In genomic region chr7:103140061-103140460, GRCh38 we compare ENCODE assay signal across 20 cellular contexts. TPM values are rescaled to one million over a fixed set of nuclear protein-coding genes. Genes with fewer than 3 reads are reported as not detected.
A peak's percentile ranks its signal among the peaks of the same experiment; 100 is the strongest.
DNase-seq lines count a peak whose midpoint lies in the region; ATAC-seq and TF ChIP-seq lines count a peak whose summit lies in the region.
"Had no signal": no experiment of that assay in that cellular context is flagged by ENCODE, and none has a peak within 500 bp of the region (broad histone marks: within the 10 kb centered on the region; RNA-seq: fewer than 3 reads in every experiment).

No MANE protein-coding gene starts in this region.

- no peak overlapping the region for H3K9ac ChIP-seq in IMR-90 (ENCODE audit: low read depth, low read length)

- no peak overlapping the region for H4K91ac ChIP-seq in IMR-90 (ENCODE audit: insufficient read depth, low read depth, low read length)

- no peaks in the 10 kb centered on the region; the same call in 1 of the 2 replicates for H3K4me1 ChIP-seq in IMR-90 (ENCODE audit: control insufficient read depth, insufficient read depth, low read length)
- peaks cover 11% of the 10 kb centered on the region for H3K4me1 ChIP-seq in osteoblast (ENCODE audit: insufficient read depth, low read length)

- no peak overlapping the region for H2AK9ac ChIP-seq in IMR-90 (replicated peaks; ENCODE audit: low read depth, low read length, poor library complexity)

- H3K56ac ChIP-seq in IMR-90 (ENCODE audit: extremely low read depth, insufficient read depth, low read length): no peak overlapping the region

- BruUV-seq in IMR-90 (replicated peaks; lab: Mats Ljungman, UMichigan): no TSS peak

- H3K36me3 ChIP-seq in IMR-90 (ENCODE audit: control insufficient read depth, insufficient read depth, low read length) (no peaks in the 10 kb centered on the region), osteoblast (ENCODE audit: insufficient read depth, low read length) (no peaks in the 10 kb centered on the region)

- TF ChIP-seq CTCF in AG10803 (conservative IDR thresholded peaks at IDR 0.05; ENCODE audit: low read length) (no peak), IMR-90 (conservative IDR thresholded peaks at IDR 0.05; ENCODE audit: low read depth, low read length) (no peak), chondrocyte (IDR thresholded peaks at IDR 0.05) (no peak), osteoblast (IDR thresholded peaks at IDR 0.05; ENCODE audit: extremely low read depth, low read depth, low read length) (no peak), GM20000 (IDR thresholded peaks at IDR 0.05; ENCODE audit: extremely low read depth, missing control alignments) (no peak)

- H3K9me3 Mint-ChIP-seq in chondrocyte (ENCODE audit: low read depth): no peaks in the 10 kb centered on the region
- H3K9me3 Mint-ChIP-seq: CD4-positive, alpha-beta memory T cell; GM23338; H9; HFFc6 had no signal

- DNase-seq in AG10803 (ENCODE audit: low read depth) (peak; percentile 12), IMR-90 (no peak), chondrocyte (ENCODE audit: low spot score) (no peak), osteoblast (ENCODE audit: insufficient read length, low spot score, missing footprints) (peak; percentile 74), GM20000 (ENCODE audit: low spot score) (no peak), NCI-H2081 treated with DMSO at 0.1 percent for 48 hours (lab: John Stamatoyannopoulos, UW) (no peak), NCI-H1930 (lab: John Stamatoyannopoulos, UW) (no peak)
- DNase-seq: ACHN; C1 segment of cervical spinal cord; Calu3; CD4-positive, alpha-beta memory T cell; COR-L47; DMS53; DMS79 treated with DMSO at 0.1 percent for 48 hours; H9; HFFc6 had no signal

- H3K27me3 ChIP-seq in IMR-90 (ENCODE audit: control insufficient read depth, insufficient read depth, low read length) (no peaks in the 10 kb centered on the region), osteoblast (ENCODE audit: insufficient read depth, low read length) (no peaks in the 10 kb centered on the region)

- no CpG with 5 or more reads among the region's 2 CpGs for WGBS in IMR-90 (ENCODE audit: extremely low coverage in 2 of 2, insufficient read length in 1 of 2), 2 experiments

- no peak overlapping the region for H4K8ac ChIP-seq in IMR-90 (ENCODE audit: low read depth in 2 of 2, low read length in 2 of 2)

- TF ChIP-seq POLR2A in IMR-90 (IDR thresholded peaks at IDR 0.05; ENCODE audit: low read depth, low read length): no peak

- ATAC-seq in IMR-90 (ENCODE audit: low read depth) (peak; percentile 64), HG02885 (IDR thresholded peaks at IDR 0.05; ENCODE audit: poor library complexity, unreplicated experiment) (no peak)
- ATAC-seq: GM23338, HCT116 had no signal

- no peak overlapping the region for H3K4me2 ChIP-seq in IMR-90 (ENCODE audit: low read depth, low read length)
- H3K4me2 ChIP-seq in osteoblast (ENCODE audit: insufficient read depth, low read length): no peak overlapping the region
- H3K4me2 ChIP-seq: GM23338 had no signal

- TF ChIP-seq RAD21 in IMR-90 (IDR thresholded peaks at IDR 0.05; ENCODE audit: low read length): no peak

- H3K9me3 ChIP-seq in IMR-90 (ENCODE audit: control insufficient read depth, insufficient read depth, low read length) (no peaks in the 10 kb centered on the region), osteoblast (ENCODE audit: low read depth, low read length) (no peaks in the 10 kb centered on the region)

- peaks cover 21% of the 10 kb centered on the region for H3K4me1 Mint-ChIP-seq in chondrocyte (ENCODE audit: low read depth)

- H3K27ac ChIP-seq in IMR-90 (ENCODE audit: insufficient read depth, low read length): no peak overlapping the region
- H3K27ac ChIP-seq in osteoblast (ENCODE audit: low read depth, low read length): no peak overlapping the region
- H3K27ac ChIP-seq: 22Rv1 had no signal

- intact Hi-C loops in IMR-90 (cut with micrococcal nuclease): no loop called here

- no peak overlapping the region for H3K23ac ChIP-seq in IMR-90 (ENCODE audit: low read depth, low read length)

- H3K79me2 ChIP-seq in osteoblast (ENCODE audit: insufficient read depth, low read length): peaks cover 13% of the 10 kb centered on the region

- dilution Hi-C loops in IMR-90 (cut with HindIII; ENCODE audit: low sequenced_read_pairs, unreplicated experiment): no loop called here

- H4K5ac ChIP-seq in IMR-90 (ENCODE audit: low read depth, low read length): no peak overlapping the region

- H2AK5ac ChIP-seq in IMR-90 (ENCODE audit: low read depth, low read length): no peak overlapping the region

- peaks cover 2% of the 10 kb centered on the region for H3K36me3 Mint-ChIP-seq in chondrocyte (ENCODE audit: low read depth)

- no peak overlapping the region for H3K14ac ChIP-seq in IMR-90 (replicated peaks; ENCODE audit: low read depth, low read length)

- H4K20me1 ChIP-seq in IMR-90 (ENCODE audit: insufficient read depth, low read length) (no peaks in the 10 kb centered on the region), osteoblast (ENCODE audit: insufficient read depth, low read length) (peaks cover 3% of the 10 kb centered on the region)

- CTCF ChIA-PET in IMR-90 (lab: Yijun Ruan, JAX): no interaction called here

- no peak overlapping the region for H3K18ac ChIP-seq in IMR-90 (ENCODE audit: low read depth, low read length)

- H2AFZ ChIP-seq in IMR-90 (replicated peaks; ENCODE audit: low read length, poor library complexity): no peak overlapping the region
- H2AFZ ChIP-seq in osteoblast (ENCODE audit: low read length): no peak overlapping the region
- H2AFZ ChIP-seq: GM23338 had no signal

- H3K27ac Mint-ChIP-seq in chondrocyte (ENCODE audit: unreplicated experiment): peak overlapping the region; percentile 63
- H3K27ac Mint-ChIP-seq: GM23338, HFFc6 had no signal

- in situ Hi-C loops in IMR-90 (cut with MboI; ENCODE audit: low sequenced_read_pairs): no loop called here

- POLR2A ChIA-PET in IMR-90 (lab: Charles Lee; ENCODE audit: unreplicated experiment): interaction anchor here (0.5 kb wide), 1 partner anchor 9 kb away, joined by 3 read pairs; the partner anchor contains the start of gene NAPEPLD

- H3K4me3 Mint-ChIP-seq in chondrocyte (ENCODE audit: unreplicated experiment): no peak overlapping the region
- H3K4me3 Mint-ChIP-seq: CD4-positive, alpha-beta memory T cell; GM23338; H9; HFFc6 had no signal

- no peak overlapping the region for H2BK5ac ChIP-seq in IMR-90 (ENCODE audit: low read depth, low read length, poor library complexity, severe bottlenecking)

- no peaks in the 10 kb centered on the region; a peak in 1 of 4 replicates for H3K79me1 ChIP-seq in IMR-90 (ENCODE audit: low read depth in 1 of 2, low read length in 2 of 2)

- no peak overlapping the region for H2BK20ac ChIP-seq in IMR-90 (ENCODE audit: low read depth, low read length)

- H3K4me3 ChIP-seq in AG10803 (ENCODE audit: low read length): no peak overlapping the region
- H3K4me3 ChIP-seq in IMR-90 (ENCODE audit: insufficient read depth, low read depth, low read length): no peak overlapping the region
- H3K4me3 ChIP-seq in osteoblast (ENCODE audit: insufficient read depth, low read length): no peak overlapping the region
- H3K4me3 ChIP-seq: GM23338 had no signal

- H2BK15ac ChIP-seq in IMR-90 (ENCODE audit: low read depth, low read length): no peak overlapping the region

- H2BK120ac ChIP-seq in IMR-90 (ENCODE audit: low read depth, low read length): no peak overlapping the region

- no peak overlapping the region for H3K4ac ChIP-seq in IMR-90 (ENCODE audit: low read depth, low read length)

- no peaks in the 10 kb centered on the region; the same call in 1 of the 2 replicates for H3K9me1 ChIP-seq in IMR-90 (ENCODE audit: insufficient read depth, low read length)

- no peaks in the 10 kb centered on the region for H3K27me3 Mint-ChIP-seq in chondrocyte (ENCODE audit: low read depth)
- H3K27me3 Mint-ChIP-seq: CD4-positive, alpha-beta memory T cell had no signal

TF ChIP-seq in IMR-90, 13 proteins besides CTCF, POLR2A, EP300 and RAD21:
- TF ChIP-seq SMC3 (IDR thresholded peaks at IDR 0.05; ENCODE audit: low read depth, low read length): no peak
- no peak for TF ChIP-seq BHLHE40 (IDR thresholded peaks at IDR 0.05; ENCODE audit: low read depth, low read length)
- no peak for TF ChIP-seq MAFK (IDR thresholded peaks at IDR 0.05; ENCODE audit: low read depth, low read length)
- TF ChIP-seq, protein P1, sequence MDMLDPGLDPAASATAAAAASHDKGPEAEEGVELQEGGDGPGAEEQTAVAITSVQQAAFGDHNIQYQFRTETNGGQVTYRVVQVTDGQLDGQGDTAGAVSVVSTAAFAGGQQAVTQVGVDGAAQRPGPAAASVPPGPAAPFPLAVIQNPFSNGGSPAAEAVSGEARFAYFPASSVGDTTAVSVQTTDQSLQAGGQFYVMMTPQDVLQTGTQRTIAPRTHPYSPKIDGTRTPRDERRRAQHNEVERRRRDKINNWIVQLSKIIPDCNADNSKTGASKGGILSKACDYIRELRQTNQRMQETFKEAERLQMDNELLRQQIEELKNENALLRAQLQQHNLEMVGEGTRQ (IDR thresholded peaks at IDR 0.05; ENCODE audit: low read depth, low read length): no peak
- no peak for TF ChIP-seq MAZ (IDR thresholded peaks at IDR 0.05; ENCODE audit: borderline replicate concordance, low read depth, low read length)
- TF ChIP-seq CEBPB (IDR thresholded peaks at IDR 0.05; ENCODE audit: low read depth, low read length): no peak
- no peak for TF ChIP-seq ELK1 (IDR thresholded peaks at IDR 0.05; ENCODE audit: borderline replicate concordance, low read depth, low read length)
- no peak for TF ChIP-seq MXI1 (IDR thresholded peaks at IDR 0.05; ENCODE audit: borderline replicate concordance, low read depth, low read length)
- no peak for TF ChIP-seq CHD1 (IDR thresholded peaks at IDR 0.05; ENCODE audit: low read depth, low read length)
- no peak for TF ChIP-seq FOS (IDR thresholded peaks at IDR 0.05; ENCODE audit: low read depth, low read length)
- TF ChIP-seq RFX5 (IDR thresholded peaks at IDR 0.05; ENCODE audit: low read depth, low read length): no peak
- no peak for TF ChIP-seq NFE2L2 (IDR thresholded peaks at IDR 0.05; ENCODE audit: low read depth, low read length)
- no peak for TF ChIP-seq RCOR1 (IDR thresholded peaks at IDR 0.05; ENCODE audit: insufficient replicate concordance, low read length)

RNA-seq across cellular contexts. Expression of gene NAPEPLD, which starts 8.8 kb away (rescaled TPM):
- total RNA-seq in IMR-90 (2012; rRNA removed) (3.4 and 3.6 TPM in 2 replicates), chondrocyte (9.7 to 12.2 TPM (median 11.0 TPM) in 3 replicates), osteoblast (8.5 and 10.1 TPM in 2 replicates)
- 1.4 and 2.2 TPM in 2 replicates for polyA plus RNA-seq in IMR-90 (2012; rRNA removed)
- polyA plus RNA-seq in IMR-90 (2012; cell fraction: cytosol; rRNA removed): 0.32 and 0.60 TPM in 2 replicates
- 0.73 and 3.7 TPM in 2 replicates for polyA plus RNA-seq in IMR-90 (2012; cell fraction: nucleus; rRNA removed; ENCODE audit: low replicate concordance)

Comparison
In these comparisons a context has a peak if more than half of its experiments do, and no peak if none do; other contexts are left out.
1. DNase-seq: peak in AG10803 (single experiment) and osteoblast (single experiment); none in IMR-90 (single experiment), chondrocyte (single experiment), GM20000 (single experiment), NCI-H2081 treated with DMSO at 0.1 percent for 48 hours (single experiment) and NCI-H1930 (0 of 2).